In genomic region chr1:99707535-99708142, GRCh38 we compare ENCODE assay signal across 8 cellular contexts.
DNase-seq lines count a peak whose midpoint lies in the region; ATAC-seq, FAIRE-seq and TF ChIP-seq lines count a peak whose summit lies in the region.

No MANE protein-coding gene starts in this region.

- FAIRE-seq in GM18507 (lab: Jason Lieb, UNC), result peak; percentile 77

- ATAC-seq in HG03066 (IDR thresholded peaks at IDR 0.05; ENCODE audit: low read depth, unreplicated experiment), result peak; percentile 74

- H3K27ac ChIP-seq in VCaP, result no peak overlapping the region

- peak; percentile 86 for TF ChIP-seq CTCF in VCaP (conservative IDR thresholded peaks at IDR 0.05)

- DNase-seq in AG08395 (ENCODE audit: low spot score), result peak; percentile 58
- DNase-seq in GM18507 (ENCODE audit: extremely low spot score, insufficient read length, low read depth), result no peak
- DNase-seq in NCI-H2107 treated with DMSO at 0.1 percent for 48 hours (lab: John Stamatoyannopoulos, UW; ENCODE audit: unreplicated experiment), result peak; percentile 75
- peak; percentile 17 for DNase-seq in central memory CD4-positive, alpha-beta T cell
- peak; percentile 81 for DNase-seq in left kidney (ENCODE audit: low read depth, low spot score)
- peak; percentile 21 to 48 (median 42) for DNase-seq in stimulated activated CD4-positive, alpha-beta T cell treated with anti-CD3 and anti-CD28 coated beads, TNF-alpha, amount 100 ng/mL, for 48 hours (ENCODE audit: low read depth in 3 of 3)
